ENCODE assay signal across 8 cellular contexts in the genomic region with DNA sequence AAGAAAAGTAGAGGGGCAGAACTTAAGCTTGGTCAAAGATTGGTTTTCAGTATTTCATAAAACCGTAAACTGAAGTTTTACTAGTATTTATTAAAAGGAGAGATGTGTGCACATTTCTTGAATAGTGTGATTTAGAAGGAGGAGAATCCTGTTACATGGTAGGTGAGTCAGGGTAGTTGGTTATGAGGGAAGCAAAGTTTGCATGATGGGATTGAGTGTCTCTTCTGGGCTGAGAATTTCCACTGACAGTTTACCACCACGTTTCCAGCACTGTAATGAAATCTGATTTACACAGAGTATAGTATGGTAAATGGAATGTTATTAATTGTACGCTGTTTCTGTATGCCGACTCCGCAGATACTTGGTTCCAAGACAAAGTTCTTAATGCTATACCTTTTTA. TPM values are rescaled to one million over a fixed set of nuclear protein-coding genes. Genes with fewer than 3 reads are reported as not detected.
DNase-seq lines count a peak whose midpoint lies in the region; ATAC-seq and TF ChIP-seq lines count a peak whose summit lies in the region.

No MANE protein-coding gene starts in this region.

- H3K27ac ChIP-seq in BLaER1 = no peak overlapping the region

- no peak for ATAC-seq in GM21515 (IDR thresholded peaks at IDR 0.05; ENCODE audit: unreplicated experiment)
- ATAC-seq in HG02678 (IDR thresholded peaks at IDR 0.05; ENCODE audit: unreplicated experiment) = no peak

- no peaks in the 10 kb centered on the region; the same call in 1 of the 2 replicates for H4K20me1 ChIP-seq in BLaER1

- peaks cover 53% of the 10 kb centered on the region for H3K27me3 ChIP-seq in BLaER1

- TF ChIP-seq CTCF in endothelial cell (IDR thresholded peaks at IDR 0.05; ENCODE audit: unreplicated experiment) (no peak), neural crest cell (conservative IDR thresholded peaks at IDR 0.05) (no peak)

- H3K27ac Mint-ChIP-seq in endothelial cell (ENCODE audit: unreplicated experiment) (no peak overlapping the region), neural crest cell (ENCODE audit: unreplicated experiment) (no peak overlapping the region)

- H3K9me3 Mint-ChIP-seq in endothelial cell (ENCODE audit: unreplicated experiment) = no peaks in the 10 kb centered on the region
- no peaks in the 10 kb centered on the region for H3K9me3 Mint-ChIP-seq in neural crest cell

- H3K9ac ChIP-seq in BLaER1 = no peak overlapping the region

- peak overlapping the region; percentile 100 for H3K4me2 ChIP-seq in BLaER1

- no peaks in the 10 kb centered on the region for H3K36me3 ChIP-seq in BLaER1

- peak overlapping the region; percentile 78; the same call in 1 of the 2 replicates for H3K4me3 ChIP-seq in BLaER1

- H3K9me3 ChIP-seq in BLaER1 = no peaks in the 10 kb centered on the region

- H3K27me3 Mint-ChIP-seq in endothelial cell (ENCODE audit: unreplicated experiment) (peaks cover 8% of the 10 kb centered on the region), neural crest cell (ENCODE audit: low read depth) (no peaks in the 10 kb centered on the region)

- DNase-seq in NCI-H69 (lab: John Stamatoyannopoulos, UW) (peak; percentile 10), endothelial cell (ENCODE audit: low spot score) (no peak), neural crest cell (ENCODE audit: low read depth, low spot score) (no peak), UCSD-AML1 (lab: John Stamatoyannopoulos, UW; ENCODE audit: unreplicated experiment) (no peak), activated gamma-delta T cell (lab: John Stamatoyannopoulos, UW) (no peak)

- H3K4me1 ChIP-seq in BLaER1 = peaks cover 13% of the 10 kb centered on the region

- H3K36me3 Mint-ChIP-seq in endothelial cell (ENCODE audit: low read depth, unreplicated experiment) = peaks cover 3% of the 10 kb centered on the region
- no peaks in the 10 kb centered on the region for H3K36me3 Mint-ChIP-seq in neural crest cell (ENCODE audit: low read depth)

- H3K4me3 Mint-ChIP-seq in endothelial cell (ENCODE audit: unreplicated experiment) (peak overlapping the region; percentile 97), neural crest cell (peak overlapping the region; percentile 96)

- peaks cover 22% of the 10 kb centered on the region for H3K4me1 Mint-ChIP-seq in endothelial cell (ENCODE audit: unreplicated experiment)
- peaks cover 58% of the 10 kb centered on the region for H3K4me1 Mint-ChIP-seq in neural crest cell

RNA-seq across cellular contexts. Expression of gene NECTIN3, which starts 1.6 kb away (rescaled TPM):
- 28.5 TPM for total RNA-seq in endothelial cell (ENCODE audit: unreplicated experiment)
- 39.8 and 40.9 TPM in 2 replicates for total RNA-seq in neural crest cell
